Comparison of ENCODE assay signal across 1 cellular context in genomic region chr9:131078427-131079366, GRCh38.
TF ChIP-seq lines count a peak whose summit lies in the region.

No MANE protein-coding gene starts in this region.

TF ChIP-seq in HepG2, 621 proteins besides CTCF, POLR2A, EP300 and RAD21 (continued from another document and continues in another):
- TF ChIP-seq, protein P1, sequence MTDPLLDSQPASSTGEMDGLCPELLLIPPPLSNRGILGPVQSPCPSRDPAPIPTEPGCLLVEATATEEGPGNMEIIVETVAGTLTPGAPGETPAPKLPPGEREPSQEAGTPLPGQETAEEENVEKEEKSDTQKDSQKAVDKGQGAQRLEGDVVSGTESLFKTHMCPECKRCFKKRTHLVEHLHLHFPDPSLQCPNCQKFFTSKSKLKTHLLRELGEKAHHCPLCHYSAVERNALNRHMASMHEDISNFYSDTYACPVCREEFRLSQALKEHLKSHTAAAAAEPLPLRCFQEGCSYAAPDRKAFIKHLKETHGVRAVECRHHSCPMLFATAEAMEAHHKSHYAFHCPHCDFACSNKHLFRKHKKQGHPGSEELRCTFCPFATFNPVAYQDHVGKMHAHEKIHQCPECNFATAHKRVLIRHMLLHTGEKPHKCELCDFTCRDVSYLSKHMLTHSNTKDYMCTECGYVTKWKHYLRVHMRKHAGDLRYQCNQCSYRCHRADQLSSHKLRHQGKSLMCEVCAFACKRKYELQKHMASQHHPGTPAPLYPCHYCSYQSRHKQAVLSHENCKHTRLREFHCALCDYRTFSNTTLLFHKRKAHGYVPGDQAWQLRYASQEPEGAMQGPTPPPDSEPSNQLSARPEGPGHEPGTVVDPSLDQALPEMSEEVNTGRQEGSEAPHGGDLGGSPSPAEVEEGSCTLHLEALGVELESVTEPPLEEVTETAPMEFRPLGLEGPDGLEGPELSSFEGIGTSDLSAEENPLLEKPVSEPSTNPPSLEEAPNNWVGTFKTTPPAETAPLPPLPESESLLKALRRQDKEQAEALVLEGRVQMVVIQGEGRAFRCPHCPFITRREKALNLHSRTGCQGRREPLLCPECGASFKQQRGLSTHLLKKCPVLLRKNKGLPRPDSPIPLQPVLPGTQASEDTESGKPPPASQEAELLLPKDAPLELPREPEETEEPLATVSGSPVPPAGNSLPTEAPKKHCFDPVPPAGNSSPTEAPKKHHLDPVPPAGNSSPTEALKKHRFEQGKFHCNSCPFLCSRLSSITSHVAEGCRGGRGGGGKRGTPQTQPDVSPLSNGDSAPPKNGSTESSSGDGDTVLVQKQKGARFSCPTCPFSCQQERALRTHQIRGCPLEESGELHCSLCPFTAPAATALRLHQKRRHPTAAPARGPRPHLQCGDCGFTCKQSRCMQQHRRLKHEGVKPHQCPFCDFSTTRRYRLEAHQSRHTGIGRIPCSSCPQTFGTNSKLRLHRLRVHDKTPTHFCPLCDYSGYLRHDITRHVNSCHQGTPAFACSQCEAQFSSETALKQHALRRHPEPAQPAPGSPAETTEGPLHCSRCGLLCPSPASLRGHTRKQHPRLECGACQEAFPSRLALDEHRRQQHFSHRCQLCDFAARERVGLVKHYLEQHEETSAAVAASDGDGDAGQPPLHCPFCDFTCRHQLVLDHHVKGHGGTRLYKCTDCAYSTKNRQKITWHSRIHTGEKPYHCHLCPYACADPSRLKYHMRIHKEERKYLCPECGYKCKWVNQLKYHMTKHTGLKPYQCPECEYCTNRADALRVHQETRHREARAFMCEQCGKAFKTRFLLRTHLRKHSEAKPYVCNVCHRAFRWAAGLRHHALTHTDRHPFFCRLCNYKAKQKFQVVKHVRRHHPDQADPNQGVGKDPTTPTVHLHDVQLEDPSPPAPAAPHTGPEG (CRISPR knock-in tag; IDR thresholded peaks at IDR 0.05): no peak
- TF ChIP-seq ZNF83 (CRISPR knock-in tag; IDR thresholded peaks at IDR 0.05; ENCODE audit: borderline replicate concordance) (no peak), RBM39 (IDR thresholded peaks at IDR 0.05; ENCODE audit: low read depth, low read length, poor library complexity, severe bottlenecking) (no peak), NCOA2 (CRISPR knock-in tag; IDR thresholded peaks at IDR 0.05) (peak; percentile 22; the same call in 1 of the 2 replicates), ZNF598 (CRISPR knock-in tag; IDR thresholded peaks at IDR 0.05; ENCODE audit: borderline replicate concordance) (no peak), ZNF329 (CRISPR knock-in tag; IDR thresholded peaks at IDR 0.05; ENCODE audit: low read depth) (no peak), ZBTB8A (CRISPR knock-in tag; IDR thresholded peaks at IDR 0.05; ENCODE audit: borderline replicate concordance, low read depth) (no peak), ZNF782 (CRISPR knock-in tag; IDR thresholded peaks at IDR 0.05; ENCODE audit: borderline replicate concordance) (peak; percentile 48; the same call in 1 of the 2 replicates), ZNF777 (CRISPR knock-in tag; IDR thresholded peaks at IDR 0.05) (0 out of 2 replicates have a peak, but pooled peaks have one; percentile 41), MTA1 (CRISPR knock-in tag; IDR thresholded peaks at IDR 0.05; ENCODE audit: borderline replicate concordance) (peak; percentile 52; the same call in 1 of the 2 replicates), ZZZ3 (CRISPR knock-in tag; IDR thresholded peaks at IDR 0.05; ENCODE audit: borderline replicate concordance) (no peak), ZNF691 (CRISPR knock-in tag; IDR thresholded peaks at IDR 0.05; ENCODE audit: borderline replicate concordance, low read depth) (no peak), ZNF670 (CRISPR knock-in tag; IDR thresholded peaks at IDR 0.05; ENCODE audit: borderline replicate concordance) (no peak), ISX (CRISPR knock-in tag; conservative IDR thresholded peaks at IDR 0.05) (no peak), ZNF652 (CRISPR knock-in tag; IDR thresholded peaks at IDR 0.05; ENCODE audit: borderline replicate concordance, low read depth) (no peak), ZSCAN31 (CRISPR knock-in tag; IDR thresholded peaks at IDR 0.05; ENCODE audit: low read depth) (no peak), TEF (CRISPR knock-in tag; IDR thresholded peaks at IDR 0.05) (no peak), STAT5B (CRISPR knock-in tag; IDR thresholded peaks at IDR 0.05) (no peak), NR2F6 (IDR thresholded peaks at IDR 0.05) (peak; percentile 80), NR2F6 (CRISPR knock-in tag; IDR thresholded peaks at IDR 0.05) (peak; percentile 85), ZSCAN30 (CRISPR knock-in tag; IDR thresholded peaks at IDR 0.05) (0 out of 2 replicates have a peak, but pooled peaks have one; percentile 35), HIC2 (CRISPR knock-in tag; IDR thresholded peaks at IDR 0.05; ENCODE audit: low read depth) (no peak), TCF7 (IDR thresholded peaks at IDR 0.05; ENCODE audit: low read depth) (peak; percentile 50), ZBTB21 (CRISPR knock-in tag; IDR thresholded peaks at IDR 0.05) (no peak), HES4 (CRISPR knock-in tag; IDR thresholded peaks at IDR 0.05; ENCODE audit: borderline replicate concordance) (0 out of 2 replicates have a peak, but pooled peaks have one; percentile 24), ZBTB38 (CRISPR knock-in tag; IDR thresholded peaks at IDR 0.05) (no peak), NFKB2 (CRISPR knock-in tag; IDR thresholded peaks at IDR 0.05; ENCODE audit: borderline replicate concordance) (peak; percentile 24; the same call in 1 of the 2 replicates), PCBP2 (optimal IDR thresholded peaks at IDR 0.05; ENCODE audit: low read depth, low read length, poor library complexity, severe bottlenecking) (no peak), CHD4 (IDR thresholded peaks at IDR 0.05; ENCODE audit: borderline replicate concordance, low read length) (no peak), ZBTB7B (CRISPR knock-in tag; IDR thresholded peaks at IDR 0.05) (no peak), SMAD9 (CRISPR knock-in tag; IDR thresholded peaks at IDR 0.05) (no peak), ZNF432 (CRISPR knock-in tag; IDR thresholded peaks at IDR 0.05; ENCODE audit: borderline replicate concordance) (no peak), XBP1 (CRISPR knock-in tag; IDR thresholded peaks at IDR 0.05) (no peak), SALL1 (CRISPR knock-in tag; IDR thresholded peaks at IDR 0.05) (peak; percentile 45; the same call in 1 of the 2 replicates), SKI (IDR thresholded peaks at IDR 0.05; ENCODE audit: partially characterized antibody) (no peak), KAT2B (IDR thresholded peaks at IDR 0.05; ENCODE audit: borderline replicate concordance, low read depth, low read length) (no peak)
- TF ChIP-seq, protein P2, sequence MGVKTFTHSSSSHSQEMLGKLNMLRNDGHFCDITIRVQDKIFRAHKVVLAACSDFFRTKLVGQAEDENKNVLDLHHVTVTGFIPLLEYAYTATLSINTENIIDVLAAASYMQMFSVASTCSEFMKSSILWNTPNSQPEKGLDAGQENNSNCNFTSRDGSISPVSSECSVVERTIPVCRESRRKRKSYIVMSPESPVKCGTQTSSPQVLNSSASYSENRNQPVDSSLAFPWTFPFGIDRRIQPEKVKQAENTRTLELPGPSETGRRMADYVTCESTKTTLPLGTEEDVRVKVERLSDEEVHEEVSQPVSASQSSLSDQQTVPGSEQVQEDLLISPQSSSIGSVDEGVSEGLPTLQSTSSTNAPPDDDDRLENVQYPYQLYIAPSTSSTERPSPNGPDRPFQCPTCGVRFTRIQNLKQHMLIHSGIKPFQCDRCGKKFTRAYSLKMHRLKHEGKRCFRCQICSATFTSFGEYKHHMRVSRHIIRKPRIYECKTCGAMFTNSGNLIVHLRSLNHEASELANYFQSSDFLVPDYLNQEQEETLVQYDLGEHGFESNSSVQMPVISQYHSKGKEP (CRISPR knock-in tag; IDR thresholded peaks at IDR 0.05): no peak
- TF ChIP-seq, protein P3, sequence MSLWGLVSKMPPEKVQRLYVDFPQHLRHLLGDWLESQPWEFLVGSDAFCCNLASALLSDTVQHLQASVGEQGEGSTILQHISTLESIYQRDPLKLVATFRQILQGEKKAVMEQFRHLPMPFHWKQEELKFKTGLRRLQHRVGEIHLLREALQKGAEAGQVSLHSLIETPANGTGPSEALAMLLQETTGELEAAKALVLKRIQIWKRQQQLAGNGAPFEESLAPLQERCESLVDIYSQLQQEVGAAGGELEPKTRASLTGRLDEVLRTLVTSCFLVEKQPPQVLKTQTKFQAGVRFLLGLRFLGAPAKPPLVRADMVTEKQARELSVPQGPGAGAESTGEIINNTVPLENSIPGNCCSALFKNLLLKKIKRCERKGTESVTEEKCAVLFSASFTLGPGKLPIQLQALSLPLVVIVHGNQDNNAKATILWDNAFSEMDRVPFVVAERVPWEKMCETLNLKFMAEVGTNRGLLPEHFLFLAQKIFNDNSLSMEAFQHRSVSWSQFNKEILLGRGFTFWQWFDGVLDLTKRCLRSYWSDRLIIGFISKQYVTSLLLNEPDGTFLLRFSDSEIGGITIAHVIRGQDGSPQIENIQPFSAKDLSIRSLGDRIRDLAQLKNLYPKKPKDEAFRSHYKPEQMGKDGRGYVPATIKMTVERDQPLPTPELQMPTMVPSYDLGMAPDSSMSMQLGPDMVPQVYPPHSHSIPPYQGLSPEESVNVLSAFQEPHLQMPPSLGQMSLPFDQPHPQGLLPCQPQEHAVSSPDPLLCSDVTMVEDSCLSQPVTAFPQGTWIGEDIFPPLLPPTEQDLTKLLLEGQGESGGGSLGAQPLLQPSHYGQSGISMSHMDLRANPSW (CRISPR knock-in tag; IDR thresholded peaks at IDR 0.05; ENCODE audit: borderline replicate concordance): no peak
- TF ChIP-seq, protein P4, sequence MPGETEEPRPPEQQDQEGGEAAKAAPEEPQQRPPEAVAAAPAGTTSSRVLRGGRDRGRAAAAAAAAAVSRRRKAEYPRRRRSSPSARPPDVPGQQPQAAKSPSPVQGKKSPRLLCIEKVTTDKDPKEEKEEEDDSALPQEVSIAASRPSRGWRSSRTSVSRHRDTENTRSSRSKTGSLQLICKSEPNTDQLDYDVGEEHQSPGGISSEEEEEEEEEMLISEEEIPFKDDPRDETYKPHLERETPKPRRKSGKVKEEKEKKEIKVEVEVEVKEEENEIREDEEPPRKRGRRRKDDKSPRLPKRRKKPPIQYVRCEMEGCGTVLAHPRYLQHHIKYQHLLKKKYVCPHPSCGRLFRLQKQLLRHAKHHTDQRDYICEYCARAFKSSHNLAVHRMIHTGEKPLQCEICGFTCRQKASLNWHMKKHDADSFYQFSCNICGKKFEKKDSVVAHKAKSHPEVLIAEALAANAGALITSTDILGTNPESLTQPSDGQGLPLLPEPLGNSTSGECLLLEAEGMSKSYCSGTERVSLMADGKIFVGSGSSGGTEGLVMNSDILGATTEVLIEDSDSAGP (CRISPR knock-in tag; IDR thresholded peaks at IDR 0.05; ENCODE audit: borderline replicate concordance): peak; percentile 70
- TF ChIP-seq, protein P5, sequence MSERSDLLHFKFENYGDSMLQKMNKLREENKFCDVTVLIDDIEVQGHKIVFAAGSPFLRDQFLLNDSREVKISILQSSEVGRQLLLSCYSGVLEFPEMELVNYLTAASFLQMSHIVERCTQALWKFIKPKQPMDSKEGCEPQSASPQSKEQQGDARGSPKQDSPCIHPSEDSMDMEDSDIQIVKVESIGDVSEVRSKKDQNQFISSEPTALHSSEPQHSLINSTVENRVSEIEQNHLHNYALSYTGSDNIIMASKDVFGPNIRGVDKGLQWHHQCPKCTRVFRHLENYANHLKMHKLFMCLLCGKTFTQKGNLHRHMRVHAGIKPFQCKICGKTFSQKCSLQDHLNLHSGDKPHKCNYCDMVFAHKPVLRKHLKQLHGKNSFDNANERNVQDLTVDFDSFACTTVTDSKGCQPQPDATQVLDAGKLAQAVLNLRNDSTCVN (CRISPR knock-in tag; IDR thresholded peaks at IDR 0.05; ENCODE audit: borderline replicate concordance): no peak
- TF ChIP-seq, protein P6, sequence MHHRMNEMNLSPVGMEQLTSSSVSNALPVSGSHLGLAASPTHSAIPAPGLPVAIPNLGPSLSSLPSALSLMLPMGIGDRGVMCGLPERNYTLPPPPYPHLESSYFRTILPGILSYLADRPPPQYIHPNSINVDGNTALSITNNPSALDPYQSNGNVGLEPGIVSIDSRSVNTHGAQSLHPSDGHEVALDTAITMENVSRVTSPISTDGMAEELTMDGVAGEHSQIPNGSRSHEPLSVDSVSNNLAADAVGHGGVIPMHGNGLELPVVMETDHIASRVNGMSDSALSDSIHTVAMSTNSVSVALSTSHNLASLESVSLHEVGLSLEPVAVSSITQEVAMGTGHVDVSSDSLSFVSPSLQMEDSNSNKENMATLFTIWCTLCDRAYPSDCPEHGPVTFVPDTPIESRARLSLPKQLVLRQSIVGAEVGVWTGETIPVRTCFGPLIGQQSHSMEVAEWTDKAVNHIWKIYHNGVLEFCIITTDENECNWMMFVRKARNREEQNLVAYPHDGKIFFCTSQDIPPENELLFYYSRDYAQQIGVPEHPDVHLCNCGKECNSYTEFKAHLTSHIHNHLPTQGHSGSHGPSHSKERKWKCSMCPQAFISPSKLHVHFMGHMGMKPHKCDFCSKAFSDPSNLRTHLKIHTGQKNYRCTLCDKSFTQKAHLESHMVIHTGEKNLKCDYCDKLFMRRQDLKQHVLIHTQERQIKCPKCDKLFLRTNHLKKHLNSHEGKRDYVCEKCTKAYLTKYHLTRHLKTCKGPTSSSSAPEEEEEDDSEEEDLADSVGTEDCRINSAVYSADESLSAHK (CRISPR knock-in tag; IDR thresholded peaks at IDR 0.05; ENCODE audit: borderline replicate concordance): no peak
